In the genomic region with DNA sequence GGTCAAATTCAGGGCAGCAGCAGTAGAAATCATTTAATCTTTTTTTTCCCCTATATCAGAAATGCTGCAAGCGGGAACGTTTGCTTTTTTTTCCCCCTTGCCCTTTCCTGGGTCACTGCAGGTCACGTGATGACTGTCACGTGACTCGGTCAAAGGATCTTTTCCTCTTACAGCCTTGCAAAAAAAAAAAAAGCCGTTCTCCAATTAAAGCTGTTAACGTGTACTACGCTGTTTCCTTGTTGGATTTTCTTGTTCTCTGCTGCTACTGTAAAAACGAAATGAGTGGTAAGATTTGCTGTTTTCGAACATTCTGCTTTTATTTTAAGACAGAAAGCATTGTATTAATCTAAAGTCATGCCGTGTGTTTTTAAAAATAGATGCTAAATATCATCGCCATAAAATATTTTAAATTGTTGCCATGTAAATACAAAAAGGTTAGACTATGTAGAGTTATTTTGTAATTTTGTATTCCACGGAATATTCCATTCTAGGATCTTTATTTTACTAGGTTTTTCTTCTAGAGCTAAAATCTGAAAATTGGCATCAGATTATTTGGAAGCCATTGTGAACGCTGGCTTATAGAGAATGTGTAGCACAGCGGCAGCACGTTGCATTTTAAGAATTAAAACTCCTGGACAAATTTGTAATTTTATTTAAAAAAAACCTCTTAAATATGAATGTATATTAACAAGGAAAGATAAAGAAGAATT, we compare ENCODE assay signal across 8 cellular contexts.
A peak's percentile ranks its signal among the peaks of the same experiment; 100 is the strongest.
DNase-seq lines count a peak whose midpoint lies in the region; ATAC-seq and TF ChIP-seq lines count a peak whose summit lies in the region.

No MANE protein-coding gene starts in this region.

- peak; percentile 48 for ATAC-seq in GM18870 (IDR thresholded peaks at IDR 0.05; ENCODE audit: unreplicated experiment)
- peak; percentile 67 to 86 for ATAC-seq in natural killer cell treated with Interleukin-12 subunit alpha and Interleukin-12 subunit beta and Interleukin-15 and Interleukin-18, amount 100 ng/mL, for 72 hours
- ATAC-seq in stimulated activated naive B cell treated with anti-CD40 and anti-IgM and Interleukin-4, amounts not matched to agents 10 μg/mL and 1 μg/mL and 100 μg/mL, for 72 hours (replicated peaks) = peak; percentile 89

- no peaks in the 10 kb centered on the region for H3K36me3 Mint-ChIP-seq in IgD-negative memory B cell
- H3K36me3 Mint-ChIP-seq in natural killer cell treated with Interleukin-12 subunit alpha and Interleukin-12 subunit beta and Interleukin-15 and Interleukin-18, amount 100 ng/mL, for 72 hours = peaks cover 3% of the 10 kb centered on the region
- H3K36me3 Mint-ChIP-seq in stimulated activated naive B cell treated with anti-CD40 and anti-IgM and Interleukin-4, amounts not matched to agents 10 μg/mL and 1 μg/mL and 100 μg/mL, for 72 hours = peaks cover 7 to 14% of the 10 kb centered on the region in 2 donors

- TF ChIP-seq CTCF in 22Rv1 (IDR thresholded peaks at IDR 0.05) (no peak), fibroblast of pulmonary artery (IDR thresholded peaks at IDR 0.05; ENCODE audit: low read length, missing control alignments) (no peak)

- DNase-seq in RKO (ENCODE audit: low spot score) (peak; percentile 94), fibroblast of pulmonary artery (ENCODE audit: low read depth) (peak; percentile 94)
- DNase-seq in activated T-helper 1 cell treated with anti-CD3 and anti-CD28 coated beads, Interleukin-2, amount 50 U/mL, for 16 hours (ENCODE audit: low read depth in 1 of 2, low spot score in 1 of 2) = peak; percentile 38 to 42
- peak; percentile 88 for DNase-seq in natural killer cell treated with Interleukin-12 subunit alpha and Interleukin-12 subunit beta and Interleukin-15 and Interleukin-18, amount 100 ng/mL, for 72 hours (ENCODE audit: low spot score)
- DNase-seq in stimulated activated naive B cell treated with anti-CD40 and anti-IgM and Interleukin-4, amounts not matched to agents 10 μg/mL and 1 μg/mL and 100 μg/mL, for 72 hours = peak; percentile 62

- H3K27ac Mint-ChIP-seq in IgD-negative memory B cell = peak overlapping the region; percentile 39 to 97 (median 92)
- peak overlapping the region; percentile 77 to 87 for H3K27ac Mint-ChIP-seq in natural killer cell treated with Interleukin-12 subunit alpha and Interleukin-12 subunit beta and Interleukin-15 and Interleukin-18, amount 100 ng/mL, for 72 hours
- peak overlapping the region; percentile 84 for H3K27ac Mint-ChIP-seq in stimulated activated naive B cell treated with anti-CD40 and anti-IgM and Interleukin-4, amounts not matched to agents 10 μg/mL and 1 μg/mL and 100 μg/mL, for 72 hours

- peak overlapping the region; percentile 87 to 96 (median 92) for H3K4me3 Mint-ChIP-seq in IgD-negative memory B cell
- H3K4me3 Mint-ChIP-seq in natural killer cell treated with Interleukin-12 subunit alpha and Interleukin-12 subunit beta and Interleukin-15 and Interleukin-18, amount 100 ng/mL, for 72 hours = peak overlapping the region; percentile 89
- H3K4me3 Mint-ChIP-seq in stimulated activated naive B cell treated with anti-CD40 and anti-IgM and Interleukin-4, amounts not matched to agents 10 μg/mL and 1 μg/mL and 100 μg/mL, for 72 hours = peak overlapping the region; percentile 81

- peak overlapping the region; percentile 73 for H3K27ac ChIP-seq in 22Rv1

- no peaks in the 10 kb centered on the region for H3K27me3 Mint-ChIP-seq in IgD-negative memory B cell
- no peaks in the 10 kb centered on the region for H3K27me3 Mint-ChIP-seq in natural killer cell treated with Interleukin-12 subunit alpha and Interleukin-12 subunit beta and Interleukin-15 and Interleukin-18, amount 100 ng/mL, for 72 hours
- H3K27me3 Mint-ChIP-seq in stimulated activated naive B cell treated with anti-CD40 and anti-IgM and Interleukin-4, amounts not matched to agents 10 μg/mL and 1 μg/mL and 100 μg/mL, for 72 hours = no peaks in the 10 kb centered on the region

- peaks cover 9 to 18% (median 12%) of the 10 kb centered on the region in 3 donors for H3K4me1 Mint-ChIP-seq in IgD-negative memory B cell
- peaks cover 15 to 17% of the 10 kb centered on the region in 2 donors for H3K4me1 Mint-ChIP-seq in natural killer cell treated with Interleukin-12 subunit alpha and Interleukin-12 subunit beta and Interleukin-15 and Interleukin-18, amount 100 ng/mL, for 72 hours (ENCODE audit: low read depth in 2 of 2)
- H3K4me1 Mint-ChIP-seq in stimulated activated naive B cell treated with anti-CD40 and anti-IgM and Interleukin-4, amounts not matched to agents 10 μg/mL and 1 μg/mL and 100 μg/mL, for 72 hours = peaks cover 9 to 16% of the 10 kb centered on the region in 2 donors

- H3K9me3 Mint-ChIP-seq in IgD-negative memory B cell = no peaks in the 10 kb centered on the region
- no peaks in the 10 kb centered on the region for H3K9me3 Mint-ChIP-seq in natural killer cell treated with Interleukin-12 subunit alpha and Interleukin-12 subunit beta and Interleukin-15 and Interleukin-18, amount 100 ng/mL, for 72 hours
- no peaks in the 10 kb centered on the region for H3K9me3 Mint-ChIP-seq in stimulated activated naive B cell treated with anti-CD40 and anti-IgM and Interleukin-4, amounts not matched to agents 10 μg/mL and 1 μg/mL and 100 μg/mL, for 72 hours

- H3K4me3 ChIP-seq in fibroblast of pulmonary artery (replicated peaks; ENCODE audit: low read depth, low read length) = peak overlapping the region; percentile 71

Comparison
In these comparisons a context has a peak if more than half of its experiments do, and no peak if none do; other contexts are left out.
1. Peak in every context shown above with its lines: DNase-seq, ATAC-seq, H3K4me3 ChIP-seq and H3K27ac ChIP-seq.
2. DNase-seq: peak in every context shown above with its lines; median percentile 94 in RKO; 94 in fibroblast of pulmonary artery; 88 in natural killer cell treated with Interleukin-12 subunit alpha and Interleukin-12 subunit beta and Interleukin-15 and Interleukin-18, amount 100 ng/mL, for 72 hours; 62 in stimulated activated naive B cell treated with anti-CD40 and anti-IgM and Interleukin-4, amounts not matched to agents 10 μg/mL and 1 μg/mL and 100 μg/mL, for 72 hours; 40 in activated T-helper 1 cell treated with anti-CD3 and anti-CD28 coated beads, Interleukin-2, amount 50 U/mL, for 16 hours.